Comparison of ENCODE assay signal across 10 cellular contexts in the genomic region with DNA sequence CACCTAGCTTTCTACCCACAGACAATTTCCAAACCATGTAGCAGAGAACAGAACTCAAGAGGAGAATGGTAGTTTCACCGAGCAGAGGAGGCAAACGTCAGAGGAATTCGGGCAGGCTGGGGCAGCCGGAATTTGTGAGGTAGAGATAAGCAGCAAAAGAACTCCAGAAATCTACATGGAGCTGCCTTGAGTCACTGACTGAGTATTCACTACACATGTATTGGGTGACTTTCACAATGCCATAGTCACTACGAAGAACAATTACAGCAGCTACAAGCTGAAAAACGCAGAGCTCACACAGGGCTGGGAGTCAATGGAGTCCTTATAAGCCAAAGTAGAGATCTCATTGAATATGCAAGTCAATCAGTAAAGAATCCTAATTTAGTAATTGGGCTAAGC. TPM values are rescaled to one million over a fixed set of nuclear protein-coding genes. Genes with fewer than 3 reads are reported as not detected.
DNase-seq lines count a peak whose midpoint lies in the region; ATAC-seq and TF ChIP-seq lines count a peak whose summit lies in the region.
"Had no signal": no experiment of that assay in that cellular context is flagged by ENCODE, and none has a peak within 500 bp of the region (broad histone marks: within the 10 kb centered on the region; RNA-seq: fewer than 3 reads in every experiment).

No MANE protein-coding gene starts in this region.

- TF ChIP-seq CTCF in HFF-Myc (IDR thresholded peaks at IDR 0.05; ENCODE audit: low read depth, low read length, missing control alignments): no peak
- TF ChIP-seq CTCF in ascending aorta (IDR thresholded peaks at IDR 0.05): no peak
- TF ChIP-seq CTCF in heart right ventricle (IDR thresholded peaks at IDR 0.05): no peak
- no peak for TF ChIP-seq CTCF in tibial artery (IDR thresholded peaks at IDR 0.05)
- TF ChIP-seq CTCF in GM13976 (IDR thresholded peaks at IDR 0.05; ENCODE audit: borderline replicate concordance, control extremely low read depth, extremely low read depth, insufficient read depth, missing control alignments): no peak

- peak; percentile 54 for DNase-seq in HFF-Myc (ENCODE audit: extremely low read depth, low read depth)
- DNase-seq in ascending aorta (ENCODE audit: low spot score in 2 of 2): peak in 1 of 2 donors; percentile 69
- DNase-seq in heart right ventricle: no peak
- peak; percentile 65 for DNase-seq in skeletal muscle cell (ENCODE audit: low read depth)
- no peak for DNase-seq in tibial artery
- no peak for DNase-seq in posterior cingulate gyrus
- no peak for DNase-seq in GM13976 (ENCODE audit: low spot score)
- DNase-seq: activated CD4-positive, alpha-beta memory T cell treated with anti-CD3 and anti-CD28 coated beads for 36 hours; effector CD4-positive, alpha-beta T cell had no signal

- no peaks in the 10 kb centered on the region for H3K36me3 ChIP-seq in ascending aorta
- peaks cover 0 to 33% (median 0%) of the 10 kb centered on the region in 9 donors for H3K36me3 ChIP-seq in heart right ventricle
- H3K36me3 ChIP-seq in tibial artery: no peaks in the 10 kb centered on the region

- H3K9me3 ChIP-seq in ascending aorta: no peaks in the 10 kb centered on the region
- no peaks in the 10 kb centered on the region for H3K9me3 ChIP-seq in heart right ventricle
- H3K9me3 ChIP-seq in tibial artery: no peaks in the 10 kb centered on the region

- WGBS in heart right ventricle, 2 donors: 31 to 40% methylated on average over 6 of the region's 6 CpGs

- H3K27me3 ChIP-seq in ascending aorta: no peaks in the 10 kb centered on the region
- H3K27me3 ChIP-seq in heart right ventricle: no peaks in the 10 kb centered on the region
- no peaks in the 10 kb centered on the region for H3K27me3 ChIP-seq in tibial artery

- in situ Hi-C loops in GM13976 (cut with MboI; ENCODE audit: low sequenced_read_pairs, unreplicated experiment): no loop called here

- intact Hi-C loops in ascending aorta (cut with DNase I): loop anchor here (5.0 kb wide), 1 partner anchor 61 kb away; no protein-coding TSS in a partner anchor
- intact Hi-C loops in heart right ventricle (cut with DNase I): no loop called here
- intact Hi-C loops in tibial artery (cut with DNase I; ENCODE audit: low total_unique reads): loop anchor here (10.0 kb wide), 1 partner anchor 58 kb away; no protein-coding TSS in a partner anchor
- intact Hi-C loops in posterior cingulate gyrus (cut with DNase I): no loop called here

- H3K4me3 ChIP-seq in HFF-Myc (replicated peaks; ENCODE audit: low read depth, low read length) (0 out of 2 replicates have a peak overlapping the region, but pooled peaks have one; percentile 5), ascending aorta (peak overlapping the region; percentile 21 to 33), heart right ventricle (peak overlapping the region in 1 of 10 donors; percentile 21), skeletal muscle cell (ENCODE audit: low read depth, low read length) (peak overlapping the region; percentile 19), tibial artery (no peak overlapping the region)

- peak; percentile 31 to 95 (median 80) for ATAC-seq in heart right ventricle
- ATAC-seq in GM19452 (IDR thresholded peaks at IDR 0.05; ENCODE audit: unreplicated experiment): no peak

- peaks cover 0 to 4% of the 10 kb centered on the region in 2 donors for H3K4me1 ChIP-seq in ascending aorta
- peaks cover 0 to 25% (median 18%) of the 10 kb centered on the region in 9 donors for H3K4me1 ChIP-seq in heart right ventricle
- peaks cover 0 to 7% (median 0%) of the 10 kb centered on the region in 4 donors for H3K4me1 ChIP-seq in tibial artery

- H3K27ac ChIP-seq in ascending aorta (peak overlapping the region; percentile 33 to 76), heart right ventricle (peak overlapping the region in 7 of 10 donors; percentile 48 to 74 (median 53)), tibial artery (peak overlapping the region in 1 of 2 donors; percentile 30)

RNA-seq across cellular contexts. Expression of a gene that starts 13.4 kb away (rescaled TPM):
- total RNA-seq in ascending aorta (4.0 TPM), heart right ventricle (100 to 1,000 TPM in 8 of 10 donors, 10 to 100 TPM in 2; 95.1 to 129 (median 121) TPM)
- 100 to 1,000 TPM in 1 of 2 donors, 10 to 100 TPM in 1; 84.3 to 341 TPM for polyA plus RNA-seq in heart right ventricle

RNA-seq across cellular contexts. Expression of a gene that starts 13.7 kb away (rescaled TPM):
- not detected for total RNA-seq in ascending aorta
- total RNA-seq in heart right ventricle: 10 to 100 TPM in 6 of 10 donors, 1 to 10 TPM in 4; 6.3 to 16.2 (median 11.0) TPM
- 1 to 10 TPM in 1 of 2 donors, under 1 TPM in 1; 0.95 to 5.1 TPM for polyA plus RNA-seq in heart right ventricle

RNA-seq across cellular contexts. Expression of a gene that starts 42.4 kb away (rescaled TPM):
- 11.9 TPM for total RNA-seq in ascending aorta
- total RNA-seq in heart right ventricle: 10 to 100 TPM; 22.3 to 32.0 (median 29.9) TPM
- 10 to 100 TPM in 1 of 2 donors, 1 to 10 TPM in 1; 7.4 to 15.5 TPM for polyA plus RNA-seq in heart right ventricle

Comparison
In these comparisons a context has a peak if more than half of its experiments do, and no peak if none do; other contexts are left out.
1. DNase-seq: peak in HFF-Myc (single experiment) and skeletal muscle cell (single experiment); none in heart right ventricle (0 of 2), tibial artery (0 of 2), posterior cingulate gyrus (0 of 10) and GM13976 (single experiment).
2. H3K4me3 ChIP-seq: peak in HFF-Myc (single experiment), ascending aorta (2 of 2) and skeletal muscle cell (single experiment); none in tibial artery (0 of 2).
3. RNA of a gene that starts 13.4 kb away (total RNA-seq): 95.1 to 129 TPM in heart right ventricle; 4.0 TPM in ascending aorta (single experiment); every median in the first group is over 10 times any median in the second.
4. intact Hi-C loops: an anchor here in ascending aorta (5.0 kb wide) and tibial artery (10.0 kb wide); none called in heart right ventricle and posterior cingulate gyrus.